Comparison of ENCODE assay signal across 17 cellular contexts in the genomic region with DNA sequence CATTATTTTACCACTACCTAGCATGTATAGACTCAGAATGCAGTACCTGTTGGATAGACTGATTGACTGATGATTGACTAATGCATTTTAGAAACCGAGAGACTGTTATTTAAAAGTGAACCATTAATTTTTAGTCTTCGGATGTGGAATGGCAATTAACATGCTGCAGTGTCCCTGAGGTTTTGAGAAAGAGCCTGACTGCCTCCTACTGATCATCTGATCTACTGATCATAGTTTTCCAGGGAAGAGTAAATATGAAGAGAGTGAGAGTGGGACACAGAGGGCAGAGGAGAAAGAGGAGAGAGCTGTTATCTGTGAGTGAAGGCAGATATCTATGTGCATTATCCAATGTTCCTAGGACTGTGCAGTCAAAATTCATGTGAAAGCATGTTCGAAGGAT.
A peak's percentile ranks its signal among the peaks of the same experiment; 100 is the strongest.
DNase-seq lines count a peak whose midpoint lies in the region; ATAC-seq and TF ChIP-seq lines count a peak whose summit lies in the region.
"Had no signal": no experiment of that assay in that cellular context is flagged by ENCODE, and none has a peak within 500 bp of the region (broad histone marks: within the 10 kb centered on the region; RNA-seq: fewer than 3 reads in every experiment).

No MANE protein-coding gene starts in this region.

- H3K9me2 ChIP-seq in GM23338 (ENCODE audit: insufficient read depth): no peaks in the 10 kb centered on the region

- no peaks in the 10 kb centered on the region for H3K9me3 ChIP-seq in endodermal cell (ENCODE audit: control insufficient read depth, low read length)
- H3K9me3 ChIP-seq in neural progenitor cell (ENCODE audit: low read depth): no peaks in the 10 kb centered on the region
- H3K9me3 ChIP-seq: SJSA1 had no signal

- H2AFZ ChIP-seq in GM23338 (no peak overlapping the region), neural progenitor cell (replicated peaks) (peak overlapping the region; percentile 12)
- H2AFZ ChIP-seq: PC-9 had no signal

- H3K79me2 ChIP-seq in GM23338 (replicated peaks; ENCODE audit: insufficient read depth): no peaks in the 10 kb centered on the region
- H3K79me2 ChIP-seq in neural progenitor cell (ENCODE audit: low read depth): no peaks in the 10 kb centered on the region

- H3K4me1 ChIP-seq in GM23338 (ENCODE audit: insufficient read depth) (no peaks in the 10 kb centered on the region; the same call in 1 of the 2 replicates), endodermal cell (ENCODE audit: control insufficient read depth, insufficient read depth, low read length) (no peaks in the 10 kb centered on the region), neural progenitor cell (no peaks in the 10 kb centered on the region)
- H3K4me1 ChIP-seq: SJSA1 had no signal

- no peak overlapping the region for H3K4me3 ChIP-seq in GM23338
- H3K4me3 ChIP-seq in endodermal cell (ENCODE audit: low read length): no peak overlapping the region
- no peak overlapping the region for H3K4me3 ChIP-seq in neural progenitor cell
- H3K4me3 ChIP-seq: GM12878, PC-9, SJSA1 had no signal

- H4K20me1 ChIP-seq in GM23338 (replicated peaks; ENCODE audit: insufficient read depth) (no peaks in the 10 kb centered on the region), neural progenitor cell (ENCODE audit: low read depth) (no peaks in the 10 kb centered on the region)

- no peaks in the 10 kb centered on the region for H3K27me3 ChIP-seq in GM23338 (ENCODE audit: insufficient read depth)
- no peaks in the 10 kb centered on the region for H3K27me3 ChIP-seq in endodermal cell (ENCODE audit: control insufficient read depth, insufficient read depth, low read length, poor library complexity, severe bottlenecking)
- no peaks in the 10 kb centered on the region for H3K27me3 ChIP-seq in neural progenitor cell
- H3K27me3 ChIP-seq: SJSA1 had no signal

- H3K36me3 Mint-ChIP-seq in GM23338 (ENCODE audit: low read depth): peaks cover 10% of the 10 kb centered on the region; the same call in 2 of the 3 replicates
- no peaks in the 10 kb centered on the region for H3K36me3 Mint-ChIP-seq in endodermal cell (ENCODE audit: low read depth)
- no peaks in the 10 kb centered on the region for H3K36me3 Mint-ChIP-seq in neural progenitor cell

- H3K36me3 ChIP-seq in GM23338 (ENCODE audit: insufficient read depth) (no peaks in the 10 kb centered on the region), endodermal cell (ENCODE audit: control insufficient read depth, insufficient read depth, low read length) (no peaks in the 10 kb centered on the region), neural progenitor cell (no peaks in the 10 kb centered on the region)
- H3K36me3 ChIP-seq: SJSA1 had no signal

- TF ChIP-seq RAD21 in Ishikawa (IDR thresholded peaks at IDR 0.05; ENCODE audit: low read depth): peak; percentile 52

- DNase-seq in GM23338 (ENCODE audit: low spot score) (peak; percentile 3), endodermal cell (no peak), neural progenitor cell (ENCODE audit: low spot score) (no peak), NCI-H2171 (lab: John Stamatoyannopoulos, UW) (no peak), HK-2 (ENCODE audit: unreplicated experiment) (no peak), SIG-M5 treated with dmso at 0.1 percent for 504 hours (lab: John Stamatoyannopoulos, UW; ENCODE audit: unreplicated experiment) (no peak)
- DNase-seq: CD4-positive, alpha-beta T cell; DND-41; NCI-H1436; NCI-H2029; NCI-H2171 treated with DMSO at 0.1 percent for 48 hours; NCI-H446 treated with DMSO at 0.1 percent for 48 hours; PC-9 had no signal

- H3K27ac Mint-ChIP-seq in GM23338: no peak overlapping the region
- no peak overlapping the region for H3K27ac Mint-ChIP-seq in endodermal cell
- no peak overlapping the region for H3K27ac Mint-ChIP-seq in neural progenitor cell
- H3K27ac Mint-ChIP-seq: B cell; CD4-positive, alpha-beta T cell had no signal

- TF ChIP-seq EP300 in Ishikawa (IDR thresholded peaks at IDR 0.05; ENCODE audit: borderline replicate concordance): no peak

- peaks cover 13% of the 10 kb centered on the region for H3K9me3 Mint-ChIP-seq in GM23338
- H3K9me3 Mint-ChIP-seq in endodermal cell: no peaks in the 10 kb centered on the region
- H3K9me3 Mint-ChIP-seq in neural progenitor cell: peaks cover 10% of the 10 kb centered on the region

- ATAC-seq in GM23338: no peak
- ATAC-seq: GM12878 had no signal

- WGBS in endodermal cell (ENCODE audit: insufficient coverage in 1 of 2, insufficient read length in 1 of 2), 2 experiments: 89 to 96% methylated on average over 3 of the region's 3 CpGs

- H3K4me3 Mint-ChIP-seq in GM23338 (no peak overlapping the region), endodermal cell (no peak overlapping the region), neural progenitor cell (no peak overlapping the region)
- H3K4me3 Mint-ChIP-seq: B cell; CD4-positive, alpha-beta T cell had no signal

- H3K9ac ChIP-seq in endodermal cell (ENCODE audit: extremely low read depth, low read length, poor library complexity, severe bottlenecking): no peak overlapping the region
- no peak overlapping the region for H3K9ac ChIP-seq in neural progenitor cell

- H3K4me1 Mint-ChIP-seq in GM23338 (no peaks in the 10 kb centered on the region), endodermal cell (no peaks in the 10 kb centered on the region), neural progenitor cell (no peaks in the 10 kb centered on the region)
- H3K4me1 Mint-ChIP-seq: B cell had no signal

- H3K27ac ChIP-seq in GM23338 (ENCODE audit: low read depth): no peak overlapping the region
- no peak overlapping the region for H3K27ac ChIP-seq in endodermal cell (ENCODE audit: low read depth, low read length)
- no peak overlapping the region for H3K27ac ChIP-seq in neural progenitor cell
- H3K27ac ChIP-seq: PC-9, SJSA1 had no signal

- H3F3A ChIP-seq in GM23338 (replicated peaks; ENCODE audit: low read depth) (no peaks in the 10 kb centered on the region), neural progenitor cell (ENCODE audit: low read depth) (no peaks in the 10 kb centered on the region)

- H3K4me2 ChIP-seq in GM23338: no peak overlapping the region
- no peak overlapping the region for H3K4me2 ChIP-seq in neural progenitor cell
- H3K4me2 ChIP-seq: PC-9 had no signal

- H3K27me3 Mint-ChIP-seq in GM23338 (ENCODE audit: insufficient read depth, low read depth, poor library complexity) (no peaks in the 10 kb centered on the region), endodermal cell (ENCODE audit: insufficient read depth) (no peaks in the 10 kb centered on the region), neural progenitor cell (ENCODE audit: insufficient read depth, low read depth) (no peaks in the 10 kb centered on the region)
- H3K27me3 Mint-ChIP-seq: B cell; CD4-positive, alpha-beta T cell had no signal

- peak in 1 of 2 experiments; percentile 49; a peak in 3 of 4 replicates for TF ChIP-seq CTCF in GM23338 (conservative IDR thresholded peaks at IDR 0.05; ENCODE audit: low read depth in 2 of 2)
- TF ChIP-seq CTCF in endodermal cell (conservative IDR thresholded peaks at IDR 0.05): peak; percentile 40
- no peak for TF ChIP-seq CTCF in neural progenitor cell (IDR thresholded peaks at IDR 0.05)

TF ChIP-seq in GM23338, 12 proteins besides CTCF, POLR2A, EP300 and RAD21 (continues in another document):
- no peak for TF ChIP-seq POLR2AphosphoS5 (IDR thresholded peaks at IDR 0.05; ENCODE audit: low read depth)

TF ChIP-seq in Ishikawa, 13 proteins besides CTCF, POLR2A, EP300 and RAD21:
- TF ChIP-seq CEBPB (IDR thresholded peaks at IDR 0.05) (no peak), TEAD4 (IDR thresholded peaks at IDR 0.05) (no peak), FOXM1 (IDR thresholded peaks at IDR 0.05; ENCODE audit: borderline replicate concordance, low read depth) (no peak), TAF1 (IDR thresholded peaks at IDR 0.05; ENCODE audit: low read depth) (no peak), EGR1 (IDR thresholded peaks at IDR 0.05) (no peak), ZBTB7A (IDR thresholded peaks at IDR 0.05; ENCODE audit: low read depth) (no peak), NFIC (IDR thresholded peaks at IDR 0.05) (no peak), TCF12 (IDR thresholded peaks at IDR 0.05; ENCODE audit: low read depth) (no peak), CREB1 (IDR thresholded peaks at IDR 0.05; ENCODE audit: low read depth) (no peak), YY1 (IDR thresholded peaks at IDR 0.05; ENCODE audit: low read depth) (no peak)
- TF ChIP-seq, protein P1, sequence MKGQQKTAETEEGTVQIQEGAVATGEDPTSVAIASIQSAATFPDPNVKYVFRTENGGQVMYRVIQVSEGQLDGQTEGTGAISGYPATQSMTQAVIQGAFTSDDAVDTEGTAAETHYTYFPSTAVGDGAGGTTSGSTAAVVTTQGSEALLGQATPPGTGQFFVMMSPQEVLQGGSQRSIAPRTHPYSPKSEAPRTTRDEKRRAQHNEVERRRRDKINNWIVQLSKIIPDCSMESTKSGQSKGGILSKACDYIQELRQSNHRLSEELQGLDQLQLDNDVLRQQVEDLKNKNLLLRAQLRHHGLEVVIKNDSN (IDR thresholded peaks at IDR 0.05): no peak
- TF ChIP-seq, protein P2, sequence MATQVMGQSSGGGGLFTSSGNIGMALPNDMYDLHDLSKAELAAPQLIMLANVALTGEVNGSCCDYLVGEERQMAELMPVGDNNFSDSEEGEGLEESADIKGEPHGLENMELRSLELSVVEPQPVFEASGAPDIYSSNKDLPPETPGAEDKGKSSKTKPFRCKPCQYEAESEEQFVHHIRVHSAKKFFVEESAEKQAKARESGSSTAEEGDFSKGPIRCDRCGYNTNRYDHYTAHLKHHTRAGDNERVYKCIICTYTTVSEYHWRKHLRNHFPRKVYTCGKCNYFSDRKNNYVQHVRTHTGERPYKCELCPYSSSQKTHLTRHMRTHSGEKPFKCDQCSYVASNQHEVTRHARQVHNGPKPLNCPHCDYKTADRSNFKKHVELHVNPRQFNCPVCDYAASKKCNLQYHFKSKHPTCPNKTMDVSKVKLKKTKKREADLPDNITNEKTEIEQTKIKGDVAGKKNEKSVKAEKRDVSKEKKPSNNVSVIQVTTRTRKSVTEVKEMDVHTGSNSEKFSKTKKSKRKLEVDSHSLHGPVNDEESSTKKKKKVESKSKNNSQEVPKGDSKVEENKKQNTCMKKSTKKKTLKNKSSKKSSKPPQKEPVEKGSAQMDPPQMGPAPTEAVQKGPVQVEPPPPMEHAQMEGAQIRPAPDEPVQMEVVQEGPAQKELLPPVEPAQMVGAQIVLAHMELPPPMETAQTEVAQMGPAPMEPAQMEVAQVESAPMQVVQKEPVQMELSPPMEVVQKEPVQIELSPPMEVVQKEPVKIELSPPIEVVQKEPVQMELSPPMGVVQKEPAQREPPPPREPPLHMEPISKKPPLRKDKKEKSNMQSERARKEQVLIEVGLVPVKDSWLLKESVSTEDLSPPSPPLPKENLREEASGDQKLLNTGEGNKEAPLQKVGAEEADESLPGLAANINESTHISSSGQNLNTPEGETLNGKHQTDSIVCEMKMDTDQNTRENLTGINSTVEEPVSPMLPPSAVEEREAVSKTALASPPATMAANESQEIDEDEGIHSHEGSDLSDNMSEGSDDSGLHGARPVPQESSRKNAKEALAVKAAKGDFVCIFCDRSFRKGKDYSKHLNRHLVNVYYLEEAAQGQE (IDR thresholded peaks at IDR 0.05; ENCODE audit: low read depth): no peak
- TF ChIP-seq, protein P3, sequence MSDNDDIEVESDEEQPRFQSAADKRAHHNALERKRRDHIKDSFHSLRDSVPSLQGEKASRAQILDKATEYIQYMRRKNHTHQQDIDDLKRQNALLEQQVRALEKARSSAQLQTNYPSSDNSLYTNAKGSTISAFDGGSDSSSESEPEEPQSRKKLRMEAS (IDR thresholded peaks at IDR 0.05): no peak
